In the genomic region with DNA sequence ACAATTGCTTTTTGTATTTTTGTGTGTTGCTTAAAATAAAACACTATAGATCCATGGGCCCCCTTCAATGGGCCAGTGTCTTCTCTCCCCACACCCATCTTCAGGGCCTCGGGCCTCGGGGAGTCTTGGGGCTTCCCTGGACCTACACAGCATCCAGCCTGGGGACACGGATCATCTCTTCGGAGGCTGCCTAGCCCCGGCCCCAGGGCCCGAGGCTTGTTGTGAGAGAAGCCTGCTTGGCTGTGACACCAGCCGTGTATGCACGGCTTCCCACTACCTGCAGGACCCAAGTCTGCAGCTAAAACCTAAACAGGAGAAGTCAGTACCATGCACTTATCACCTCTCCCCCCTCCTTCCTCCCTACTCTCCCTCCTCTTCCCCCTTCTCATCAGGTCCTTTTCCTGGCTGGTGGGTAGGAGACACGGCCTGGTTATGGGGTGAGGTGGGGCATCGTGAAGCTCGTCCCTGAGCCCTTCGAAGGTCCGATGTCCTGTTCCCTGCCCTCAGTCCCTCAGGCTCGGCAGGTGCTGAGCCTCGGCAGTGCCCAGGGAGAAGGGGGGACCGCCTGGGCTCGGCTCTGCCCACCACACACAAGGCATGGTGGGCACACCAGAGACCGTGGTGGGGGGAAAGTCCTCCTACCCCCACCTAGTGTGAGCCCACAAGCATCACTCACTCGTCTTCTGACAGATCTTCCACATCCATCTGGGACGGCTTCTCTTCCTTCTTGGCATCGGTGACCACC, we compare ENCODE assay signal across 1 cellular context.
TF ChIP-seq lines count a peak whose summit lies in the region.

No MANE protein-coding gene starts in this region.

TF ChIP-seq in HepG2, 621 proteins besides CTCF, POLR2A, EP300 and RAD21:
- TF ChIP-seq ZNF737 (CRISPR knock-in tag; IDR thresholded peaks at IDR 0.05; ENCODE audit: borderline replicate concordance) (no peak), SIX4 (CRISPR knock-in tag; IDR thresholded peaks at IDR 0.05) (no peak), NCOA1 (CRISPR knock-in tag; IDR thresholded peaks at IDR 0.05) (no peak), ZFP36 (IDR thresholded peaks at IDR 0.05; ENCODE audit: borderline replicate concordance, low read depth, low read length, partially characterized antibody) (no peak), ELF1 (CRISPR knock-in tag; IDR thresholded peaks at IDR 0.05) (no peak)
